ENCODE assay signal across 1 cellular context in genomic region chr10:102420810-102421644, GRCh38.
TF ChIP-seq lines count a peak whose summit lies in the region.

Gene FBXL15 (plus strand): TSS chr10:102420836. CDS start chr10:102421130, 294 bp downstream.

TF ChIP-seq in HepG2, 621 proteins besides CTCF, POLR2A, EP300 and RAD21 (continued from another document and continues in another):
- TF ChIP-seq RNF219 (CRISPR knock-in tag; IDR thresholded peaks at IDR 0.05) (no peak), ZNF275 (CRISPR knock-in tag; IDR thresholded peaks at IDR 0.05; ENCODE audit: borderline replicate concordance) (peak; percentile 34; the same call in 1 of the 2 replicates), ASH2L (IDR thresholded peaks at IDR 0.05; ENCODE audit: insufficient read length, low read depth, low read length) (peak; percentile 95), MXD4 (CRISPR knock-in tag; IDR thresholded peaks at IDR 0.05) (no peak; the same call in 1 of the 2 replicates), ZNF883 (CRISPR knock-in tag; IDR thresholded peaks at IDR 0.05; ENCODE audit: not compliant biosample characterization) (no peak), FOXK1 (CRISPR knock-in tag; IDR thresholded peaks at IDR 0.05; ENCODE audit: borderline replicate concordance, low read depth) (peak; percentile 90), RBM22 (optimal IDR thresholded peaks at IDR 0.05; ENCODE audit: low read length) (no peak), CREB1 (IDR thresholded peaks at IDR 0.05) (no peak), CREB1 (CRISPR knock-in tag; IDR thresholded peaks at IDR 0.05) (peak; percentile 83), ZNF761 (CRISPR knock-in tag; conservative IDR thresholded peaks at IDR 0.05) (peak; percentile 37; the same call in 1 of the 2 replicates), SP2 (CRISPR knock-in tag; IDR thresholded peaks at IDR 0.05) (peak; percentile 42; the same call in 1 of the 2 replicates), TRAFD1 (CRISPR knock-in tag; IDR thresholded peaks at IDR 0.05; ENCODE audit: borderline replicate concordance) (peak; percentile 64; the same call in 1 of the 2 replicates), TP53 (CRISPR knock-in tag; conservative IDR thresholded peaks at IDR 0.05) (no peak), ARID3A (IDR thresholded peaks at IDR 0.05; ENCODE audit: low read depth, low read length) (peak; percentile 18; the same call in 1 of the 2 replicates), ATAD3A (CRISPR knock-in tag; IDR thresholded peaks at IDR 0.05) (no peak), ZNF629 (CRISPR knock-in tag; conservative IDR thresholded peaks at IDR 0.05) (no peak), NR2C2 (CRISPR knock-in tag; IDR thresholded peaks at IDR 0.05; ENCODE audit: borderline replicate concordance) (peak; percentile 81; the same call in 1 of the 2 replicates), JDP2 (CRISPR knock-in tag; IDR thresholded peaks at IDR 0.05; ENCODE audit: borderline replicate concordance) (no peak), RORA (CRISPR knock-in tag; IDR thresholded peaks at IDR 0.05) (no peak), CREB3 (CRISPR knock-in tag; IDR thresholded peaks at IDR 0.05) (0 out of 2 replicates have a peak, but pooled peaks have one; percentile 32), ZNF10 (CRISPR knock-in tag; IDR thresholded peaks at IDR 0.05; ENCODE audit: borderline replicate concordance, low read depth) (no peak), SALL2 (CRISPR knock-in tag; IDR thresholded peaks at IDR 0.05) (peak; percentile 86), CBX5 (CRISPR knock-in tag; IDR thresholded peaks at IDR 0.05; ENCODE audit: borderline replicate concordance) (peak; percentile 77; the same call in 1 of the 2 replicates), WIZ (CRISPR knock-in tag; IDR thresholded peaks at IDR 0.05) (peak; percentile 52; the same call in 1 of the 2 replicates), PPARG (CRISPR knock-in tag; conservative IDR thresholded peaks at IDR 0.05) (peak; percentile 76), RNF2 (conservative IDR thresholded peaks at IDR 0.05; ENCODE audit: low read depth) (no peak), ZNF674 (CRISPR knock-in tag; IDR thresholded peaks at IDR 0.05; ENCODE audit: low read depth) (no peak), HMG20B (CRISPR knock-in tag; conservative IDR thresholded peaks at IDR 0.05) (peak; percentile 60; the same call in 1 of the 2 replicates), ZNF670 (CRISPR knock-in tag; IDR thresholded peaks at IDR 0.05; ENCODE audit: borderline replicate concordance) (peak; percentile 65; the same call in 1 of the 2 replicates), ZNF160 (CRISPR knock-in tag; IDR thresholded peaks at IDR 0.05) (peak; percentile 66; the same call in 1 of the 2 replicates), ZNF780A (CRISPR knock-in tag; IDR thresholded peaks at IDR 0.05) (no peak), ZMYM3 (CRISPR knock-in tag; IDR thresholded peaks at IDR 0.05) (peak; percentile 33; the same call in 1 of the 2 replicates), ZNF543 (CRISPR knock-in tag; IDR thresholded peaks at IDR 0.05) (no peak; the same call in 1 of the 2 replicates), ZNF33B (CRISPR knock-in tag; IDR thresholded peaks at IDR 0.05) (peak; percentile 7; the same call in 1 of the 2 replicates), ZHX2 (IDR thresholded peaks at IDR 0.05; ENCODE audit: low read depth) (peak; percentile 84; the same call in 1 of the 2 replicates), ZHX2 (CRISPR knock-in tag; IDR thresholded peaks at IDR 0.05; ENCODE audit: borderline replicate concordance) (no peak), GABPB1 (CRISPR knock-in tag; IDR thresholded peaks at IDR 0.05) (peak; percentile 95), MXD1 (CRISPR knock-in tag; IDR thresholded peaks at IDR 0.05) (peak; percentile 45; the same call in 1 of the 2 replicates), HMGXB3 (CRISPR knock-in tag; IDR thresholded peaks at IDR 0.05; ENCODE audit: borderline replicate concordance) (0 out of 2 replicates have a peak, but pooled peaks have one; percentile 61), ZNF83 (CRISPR knock-in tag; IDR thresholded peaks at IDR 0.05; ENCODE audit: borderline replicate concordance) (no peak), ZC3H4 (CRISPR knock-in tag; IDR thresholded peaks at IDR 0.05; ENCODE audit: borderline replicate concordance) (peak; percentile 16; the same call in 1 of the 2 replicates), ZNF570 (CRISPR knock-in tag; IDR thresholded peaks at IDR 0.05; ENCODE audit: borderline replicate concordance) (no peak), ZBTB8A (CRISPR knock-in tag; IDR thresholded peaks at IDR 0.05; ENCODE audit: borderline replicate concordance, low read depth) (no peak), KDM5B (CRISPR knock-in tag; IDR thresholded peaks at IDR 0.05; ENCODE audit: borderline replicate concordance) (peak; percentile 38), JUN (CRISPR knock-in tag; IDR thresholded peaks at IDR 0.05) (no peak), ZFY (CRISPR knock-in tag; IDR thresholded peaks at IDR 0.05) (peak; percentile 92)
